Comparison of ENCODE assay signal across 1 cellular context in the genomic region with DNA sequence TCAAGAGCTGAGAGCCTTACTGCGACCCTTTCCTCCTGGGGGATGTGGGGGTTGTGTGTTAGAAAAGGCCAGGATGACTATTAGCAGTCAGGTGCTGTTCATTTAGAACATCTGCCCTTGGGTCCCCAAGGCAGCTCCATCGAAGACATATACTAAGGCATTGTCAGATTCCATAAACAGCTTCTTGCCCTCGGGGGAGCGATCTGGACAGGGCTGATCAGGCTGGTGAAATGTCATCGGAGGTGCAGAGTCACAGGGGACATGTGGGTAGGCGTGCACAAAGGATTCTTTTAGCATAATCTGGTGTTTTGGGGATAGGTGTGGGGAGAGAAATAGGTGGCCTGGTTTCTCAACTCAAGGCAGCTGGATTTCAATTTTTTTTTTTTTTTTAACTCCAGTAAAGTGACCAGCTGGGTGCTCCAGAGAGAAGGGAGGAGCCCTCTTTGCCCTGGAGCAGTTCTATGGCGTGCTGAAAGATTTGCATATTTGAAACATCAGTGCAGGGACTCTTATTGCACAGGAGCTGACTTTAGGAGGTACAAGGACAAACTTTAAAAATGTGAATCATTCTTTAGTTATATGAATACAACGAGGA.
TF ChIP-seq lines count a peak whose summit lies in the region.

No MANE protein-coding gene starts in this region.

TF ChIP-seq in WTC11, 78 proteins besides CTCF, POLR2A, EP300 and RAD21 (continued from another document):
- TF ChIP-seq, protein P1, sequence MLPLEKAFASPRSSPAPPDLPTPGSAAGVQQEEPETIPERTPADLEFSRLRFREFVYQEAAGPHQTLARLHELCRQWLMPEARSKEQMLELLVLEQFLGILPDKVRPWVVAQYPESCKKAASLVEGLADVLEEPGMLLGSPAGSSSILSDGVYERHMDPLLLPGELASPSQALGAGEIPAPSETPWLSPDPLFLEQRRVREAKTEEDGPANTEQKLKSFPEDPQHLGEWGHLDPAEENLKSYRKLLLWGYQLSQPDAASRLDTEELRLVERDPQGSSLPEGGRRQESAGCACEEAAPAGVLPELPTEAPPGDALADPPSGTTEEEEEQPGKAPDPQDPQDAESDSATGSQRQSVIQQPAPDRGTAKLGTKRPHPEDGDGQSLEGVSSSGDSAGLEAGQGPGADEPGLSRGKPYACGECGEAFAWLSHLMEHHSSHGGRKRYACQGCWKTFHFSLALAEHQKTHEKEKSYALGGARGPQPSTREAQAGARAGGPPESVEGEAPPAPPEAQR (CRISPR knock-in tag; IDR thresholded peaks at IDR 0.05), result no peak
- TF ChIP-seq ZNF317 (CRISPR knock-in tag; IDR thresholded peaks at IDR 0.05; ENCODE audit: borderline replicate concordance, low read depth) (no peak), SMAD3 (CRISPR knock-in tag; IDR thresholded peaks at IDR 0.05; ENCODE audit: borderline replicate concordance) (no peak), MYBL2 (CRISPR knock-in tag; IDR thresholded peaks at IDR 0.05) (no peak), MXD4 (CRISPR knock-in tag; IDR thresholded peaks at IDR 0.05; ENCODE audit: borderline replicate concordance) (no peak)
- TF ChIP-seq, protein P2, sequence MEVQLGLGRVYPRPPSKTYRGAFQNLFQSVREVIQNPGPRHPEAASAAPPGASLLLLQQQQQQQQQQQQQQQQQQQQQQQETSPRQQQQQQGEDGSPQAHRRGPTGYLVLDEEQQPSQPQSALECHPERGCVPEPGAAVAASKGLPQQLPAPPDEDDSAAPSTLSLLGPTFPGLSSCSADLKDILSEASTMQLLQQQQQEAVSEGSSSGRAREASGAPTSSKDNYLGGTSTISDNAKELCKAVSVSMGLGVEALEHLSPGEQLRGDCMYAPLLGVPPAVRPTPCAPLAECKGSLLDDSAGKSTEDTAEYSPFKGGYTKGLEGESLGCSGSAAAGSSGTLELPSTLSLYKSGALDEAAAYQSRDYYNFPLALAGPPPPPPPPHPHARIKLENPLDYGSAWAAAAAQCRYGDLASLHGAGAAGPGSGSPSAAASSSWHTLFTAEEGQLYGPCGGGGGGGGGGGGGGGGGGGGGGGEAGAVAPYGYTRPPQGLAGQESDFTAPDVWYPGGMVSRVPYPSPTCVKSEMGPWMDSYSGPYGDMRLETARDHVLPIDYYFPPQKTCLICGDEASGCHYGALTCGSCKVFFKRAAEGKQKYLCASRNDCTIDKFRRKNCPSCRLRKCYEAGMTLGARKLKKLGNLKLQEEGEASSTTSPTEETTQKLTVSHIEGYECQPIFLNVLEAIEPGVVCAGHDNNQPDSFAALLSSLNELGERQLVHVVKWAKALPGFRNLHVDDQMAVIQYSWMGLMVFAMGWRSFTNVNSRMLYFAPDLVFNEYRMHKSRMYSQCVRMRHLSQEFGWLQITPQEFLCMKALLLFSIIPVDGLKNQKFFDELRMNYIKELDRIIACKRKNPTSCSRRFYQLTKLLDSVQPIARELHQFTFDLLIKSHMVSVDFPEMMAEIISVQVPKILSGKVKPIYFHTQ (CRISPR knock-in tag; IDR thresholded peaks at IDR 0.05), result no peak
- TF ChIP-seq, protein P3, sequence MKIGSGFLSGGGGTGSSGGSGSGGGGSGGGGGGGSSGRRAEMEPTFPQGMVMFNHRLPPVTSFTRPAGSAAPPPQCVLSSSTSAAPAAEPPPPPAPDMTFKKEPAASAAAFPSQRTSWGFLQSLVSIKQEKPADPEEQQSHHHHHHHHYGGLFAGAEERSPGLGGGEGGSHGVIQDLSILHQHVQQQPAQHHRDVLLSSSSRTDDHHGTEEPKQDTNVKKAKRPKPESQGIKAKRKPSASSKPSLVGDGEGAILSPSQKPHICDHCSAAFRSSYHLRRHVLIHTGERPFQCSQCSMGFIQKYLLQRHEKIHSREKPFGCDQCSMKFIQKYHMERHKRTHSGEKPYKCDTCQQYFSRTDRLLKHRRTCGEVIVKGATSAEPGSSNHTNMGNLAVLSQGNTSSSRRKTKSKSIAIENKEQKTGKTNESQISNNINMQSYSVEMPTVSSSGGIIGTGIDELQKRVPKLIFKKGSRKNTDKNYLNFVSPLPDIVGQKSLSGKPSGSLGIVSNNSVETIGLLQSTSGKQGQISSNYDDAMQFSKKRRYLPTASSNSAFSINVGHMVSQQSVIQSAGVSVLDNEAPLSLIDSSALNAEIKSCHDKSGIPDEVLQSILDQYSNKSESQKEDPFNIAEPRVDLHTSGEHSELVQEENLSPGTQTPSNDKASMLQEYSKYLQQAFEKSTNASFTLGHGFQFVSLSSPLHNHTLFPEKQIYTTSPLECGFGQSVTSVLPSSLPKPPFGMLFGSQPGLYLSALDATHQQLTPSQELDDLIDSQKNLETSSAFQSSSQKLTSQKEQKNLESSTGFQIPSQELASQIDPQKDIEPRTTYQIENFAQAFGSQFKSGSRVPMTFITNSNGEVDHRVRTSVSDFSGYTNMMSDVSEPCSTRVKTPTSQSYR (CRISPR knock-in tag; IDR thresholded peaks at IDR 0.05), result no peak
- TF ChIP-seq, protein P4, sequence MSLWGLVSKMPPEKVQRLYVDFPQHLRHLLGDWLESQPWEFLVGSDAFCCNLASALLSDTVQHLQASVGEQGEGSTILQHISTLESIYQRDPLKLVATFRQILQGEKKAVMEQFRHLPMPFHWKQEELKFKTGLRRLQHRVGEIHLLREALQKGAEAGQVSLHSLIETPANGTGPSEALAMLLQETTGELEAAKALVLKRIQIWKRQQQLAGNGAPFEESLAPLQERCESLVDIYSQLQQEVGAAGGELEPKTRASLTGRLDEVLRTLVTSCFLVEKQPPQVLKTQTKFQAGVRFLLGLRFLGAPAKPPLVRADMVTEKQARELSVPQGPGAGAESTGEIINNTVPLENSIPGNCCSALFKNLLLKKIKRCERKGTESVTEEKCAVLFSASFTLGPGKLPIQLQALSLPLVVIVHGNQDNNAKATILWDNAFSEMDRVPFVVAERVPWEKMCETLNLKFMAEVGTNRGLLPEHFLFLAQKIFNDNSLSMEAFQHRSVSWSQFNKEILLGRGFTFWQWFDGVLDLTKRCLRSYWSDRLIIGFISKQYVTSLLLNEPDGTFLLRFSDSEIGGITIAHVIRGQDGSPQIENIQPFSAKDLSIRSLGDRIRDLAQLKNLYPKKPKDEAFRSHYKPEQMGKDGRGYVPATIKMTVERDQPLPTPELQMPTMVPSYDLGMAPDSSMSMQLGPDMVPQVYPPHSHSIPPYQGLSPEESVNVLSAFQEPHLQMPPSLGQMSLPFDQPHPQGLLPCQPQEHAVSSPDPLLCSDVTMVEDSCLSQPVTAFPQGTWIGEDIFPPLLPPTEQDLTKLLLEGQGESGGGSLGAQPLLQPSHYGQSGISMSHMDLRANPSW (CRISPR knock-in tag; conservative IDR thresholded peaks at IDR 0.05; ENCODE audit: low read depth), result no peak
- TF ChIP-seq, protein P5, sequence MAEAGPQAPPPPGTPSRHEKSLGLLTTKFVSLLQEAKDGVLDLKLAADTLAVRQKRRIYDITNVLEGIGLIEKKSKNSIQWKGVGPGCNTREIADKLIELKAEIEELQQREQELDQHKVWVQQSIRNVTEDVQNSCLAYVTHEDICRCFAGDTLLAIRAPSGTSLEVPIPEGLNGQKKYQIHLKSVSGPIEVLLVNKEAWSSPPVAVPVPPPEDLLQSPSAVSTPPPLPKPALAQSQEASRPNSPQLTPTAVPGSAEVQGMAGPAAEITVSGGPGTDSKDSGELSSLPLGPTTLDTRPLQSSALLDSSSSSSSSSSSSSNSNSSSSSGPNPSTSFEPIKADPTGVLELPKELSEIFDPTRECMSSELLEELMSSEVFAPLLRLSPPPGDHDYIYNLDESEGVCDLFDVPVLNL (CRISPR knock-in tag; IDR thresholded peaks at IDR 0.05; ENCODE audit: borderline replicate concordance, low read depth), result no peak
- TF ChIP-seq, protein P6, sequence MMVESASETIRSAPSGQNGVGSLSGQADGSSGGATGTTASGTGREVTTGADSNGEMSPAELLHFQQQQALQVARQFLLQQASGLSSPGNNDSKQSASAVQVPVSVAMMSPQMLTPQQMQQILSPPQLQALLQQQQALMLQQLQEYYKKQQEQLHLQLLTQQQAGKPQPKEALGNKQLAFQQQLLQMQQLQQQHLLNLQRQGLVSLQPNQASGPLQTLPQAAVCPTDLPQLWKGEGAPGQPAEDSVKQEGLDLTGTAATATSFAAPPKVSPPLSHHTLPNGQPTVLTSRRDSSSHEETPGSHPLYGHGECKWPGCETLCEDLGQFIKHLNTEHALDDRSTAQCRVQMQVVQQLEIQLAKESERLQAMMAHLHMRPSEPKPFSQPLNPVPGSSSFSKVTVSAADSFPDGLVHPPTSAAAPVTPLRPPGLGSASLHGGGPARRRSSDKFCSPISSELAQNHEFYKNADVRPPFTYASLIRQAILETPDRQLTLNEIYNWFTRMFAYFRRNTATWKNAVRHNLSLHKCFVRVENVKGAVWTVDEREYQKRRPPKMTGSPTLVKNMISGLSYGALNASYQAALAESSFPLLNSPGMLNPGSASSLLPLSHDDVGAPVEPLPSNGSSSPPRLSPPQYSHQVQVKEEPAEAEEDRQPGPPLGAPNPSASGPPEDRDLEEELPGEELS (CRISPR knock-in tag; IDR thresholded peaks at IDR 0.05), result no peak
